In genomic region chr17:16438557-16439302, GRCh38 we compare ENCODE assay signal across 1 cellular context.
TF ChIP-seq lines count a peak whose summit lies in the region.

No MANE protein-coding gene starts in this region.

TF ChIP-seq in K562, 482 proteins besides CTCF, POLR2A, EP300 and RAD21 (continued from another document and continues in another):
- TF ChIP-seq RERE (CRISPR knock-in tag; IDR thresholded peaks at IDR 0.05; ENCODE audit: borderline replicate concordance) (no peak), ATF3 (IDR thresholded peaks at IDR 0.05) (peak; percentile 26; the same call in 1 of the 2 replicates), ATF3 (CRISPR knock-in tag; conservative IDR thresholded peaks at IDR 0.05) (no peak), NONO (IDR thresholded peaks at IDR 0.05; ENCODE audit: low read depth in 2 of 2, low read length in 1 of 2) (peak; percentile 53 to 97), PURB (CRISPR knock-in tag; IDR thresholded peaks at IDR 0.05; ENCODE audit: low read depth) (no peak), NCOA6 (IDR thresholded peaks at IDR 0.05) (no peak), ZNF445 (CRISPR knock-in tag; IDR thresholded peaks at IDR 0.05; ENCODE audit: low read depth) (no peak), BACH1 (tag; IDR thresholded peaks at IDR 0.05) (peak; percentile 27; the same call in 1 of the 2 replicates), TBP (optimal IDR thresholded peaks at IDR 0.05; ENCODE audit: low read depth, low read length) (no peak), JUND (IDR thresholded peaks at IDR 0.05; ENCODE audit: borderline replicate concordance, low read depth, low read length) (peak; percentile 97), JUND (tag; IDR thresholded peaks at IDR 0.05; ENCODE audit: borderline replicate concordance, low read depth, low read length) (no peak; the same call in 2 of the 3 replicates), POLR3A (IDR thresholded peaks at IDR 0.05; ENCODE audit: borderline replicate concordance, extremely low read depth, insufficient read depth, insufficient read length) (no peak), NR3C1 (CRISPR knock-in tag; IDR thresholded peaks at IDR 0.05) (no peak), GMEB1 (CRISPR knock-in tag; IDR thresholded peaks at IDR 0.05) (no peak), ZNF318 (IDR thresholded peaks at IDR 0.05; ENCODE audit: borderline replicate concordance in 1 of 2, low read depth in 1 of 2) (no peak), GTF2E2 (tag; IDR thresholded peaks at IDR 0.05) (peak; percentile 95), E2F3 (CRISPR knock-in tag; IDR thresholded peaks at IDR 0.05) (no peak), FOXJ3 (CRISPR knock-in tag; IDR thresholded peaks at IDR 0.05) (no peak), PCBP2 (IDR thresholded peaks at IDR 0.05; ENCODE audit: low read depth, low read length, poor library complexity, severe bottlenecking) (no peak), HDAC2 (IDR thresholded peaks at IDR 0.05) (no peak; the same call in 1 of the 2 replicates), FIP1L1 (IDR thresholded peaks at IDR 0.05; ENCODE audit: low read depth, low read length, poor library complexity, severe bottlenecking) (peak; percentile 76), KDM5B (IDR thresholded peaks at IDR 0.05; ENCODE audit: insufficient replicate concordance, low read depth, low read length) (peak; percentile 97), RNF219 (CRISPR knock-in tag; IDR thresholded peaks at IDR 0.05) (no peak), ZNF695 (CRISPR knock-in tag; IDR thresholded peaks at IDR 0.05) (no peak), ZEB2 (IDR thresholded peaks at IDR 0.05) (no peak), RAD51 (IDR thresholded peaks at IDR 0.05; ENCODE audit: borderline replicate concordance, low read depth) (peak; percentile 90), CREM (IDR thresholded peaks at IDR 0.05; ENCODE audit: low read depth) (peak; percentile 62; the same call in 1 of the 2 replicates), HNRNPL (IDR thresholded peaks at IDR 0.05; ENCODE audit: low read depth, low read length) (no peak), PKNOX1 (IDR thresholded peaks at IDR 0.05) (peak; percentile 98), ZBTB11 (CRISPR knock-in tag; IDR thresholded peaks at IDR 0.05) (peak in 1 of 3 experiments; percentile 59; a peak in 2 of 6 replicates), CREB1 (IDR thresholded peaks at IDR 0.05) (peak; percentile 11; the same call in 1 of the 2 replicates), CREB1 (CRISPR knock-in tag; IDR thresholded peaks at IDR 0.05) (no peak), NFIC (IDR thresholded peaks at IDR 0.05) (peak; percentile 46), ERF (CRISPR knock-in tag; IDR thresholded peaks at IDR 0.05) (no peak), RBM17 (IDR thresholded peaks at IDR 0.05; ENCODE audit: borderline replicate concordance, low read depth, low read length) (no peak), SETDB1 (IDR thresholded peaks at IDR 0.05; ENCODE audit: low read length) (no peak), ZNF584 (CRISPR knock-in tag; IDR thresholded peaks at IDR 0.05; ENCODE audit: low read depth) (0 out of 2 replicates have a peak, but pooled peaks have one; percentile 60)
